Comparison of ENCODE assay signal across 7 cellular contexts in the genomic region with DNA sequence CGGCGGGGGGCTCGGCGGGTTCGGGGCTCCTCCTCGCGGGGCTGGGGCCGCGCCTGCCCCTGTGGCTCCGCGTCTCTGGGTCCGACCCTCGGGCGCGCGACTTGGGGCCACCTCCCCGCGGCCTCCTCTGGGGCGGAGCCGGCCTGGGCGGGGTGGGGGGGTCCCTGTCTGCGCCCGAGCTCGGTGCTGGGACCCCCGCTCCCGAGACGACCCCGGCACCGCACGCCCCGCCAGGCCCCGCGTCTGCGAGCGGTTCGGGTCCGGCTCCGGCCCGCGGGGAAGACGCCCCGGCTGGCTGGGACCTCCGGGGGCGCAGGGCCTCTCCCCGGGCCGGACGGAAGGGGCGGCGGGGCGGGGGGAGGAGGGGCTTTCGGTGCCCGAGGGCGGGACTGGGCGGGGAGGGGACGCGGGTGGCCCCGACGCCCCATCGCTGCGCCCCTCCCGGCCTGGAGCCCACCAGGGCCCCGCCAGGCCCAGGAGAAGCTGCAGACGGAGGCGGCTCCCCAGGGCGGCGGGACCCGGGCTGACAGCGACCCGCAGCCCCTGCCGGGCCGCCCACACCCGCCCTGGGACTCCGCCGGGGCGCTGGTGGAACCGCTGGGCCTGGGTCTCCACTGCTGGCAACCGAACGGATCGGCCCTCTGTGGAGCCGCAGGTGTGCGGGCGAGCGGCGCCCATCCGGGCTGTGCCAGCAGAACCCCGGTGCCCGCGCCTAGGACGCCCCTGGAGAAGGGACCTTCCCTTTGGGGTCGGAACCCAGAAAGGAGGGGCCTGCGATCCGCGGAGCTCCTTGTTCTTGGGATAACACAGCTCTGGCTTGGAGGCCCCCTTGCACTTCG. TPM values are rescaled to one million over a fixed set of nuclear protein-coding genes. Genes with fewer than 3 reads are reported as not detected.
DNase-seq lines count a peak whose midpoint lies in the region; ATAC-seq and TF ChIP-seq lines count a peak whose summit lies in the region.

No MANE protein-coding gene starts in this region.

- no peak for TF ChIP-seq POLR2A in testis (IDR thresholded peaks at IDR 0.05)

- DNase-seq in LNCaP clone FGC (ENCODE audit: low read depth) (no peak), astrocyte of the spinal cord (ENCODE audit: low read depth, low spot score) (no peak), left lobe of liver (ENCODE audit: low spot score) (peak; percentile 41), testis (peak; percentile 8), globus pallidus (ENCODE audit: low spot score) (no peak), CD1c-positive myeloid dendritic cell (ENCODE audit: extremely low spot score) (no peak)

- TF ChIP-seq CTCF in LNCaP clone FGC (IDR thresholded peaks at IDR 0.05; ENCODE audit: control insufficient read depth, extremely low read depth, insufficient read depth): no peak
- no peak for TF ChIP-seq CTCF in astrocyte of the spinal cord (IDR thresholded peaks at IDR 0.05; ENCODE audit: low read depth, low read length)
- no peak for TF ChIP-seq CTCF in testis (IDR thresholded peaks at IDR 0.05)

- H3K9me3 ChIP-seq in testis: no peaks in the 10 kb centered on the region

- peaks cover 3% of the 10 kb centered on the region for H3K4me1 ChIP-seq in testis

- intact Hi-C loops in testis (cut with DNase I; ENCODE audit: low total_unique reads): loop anchor here (5.0 kb wide), 1 partner anchor 126 kb away; no protein-coding TSS in a partner anchor

- peak overlapping the region; percentile 69 to 94 for H3K27ac ChIP-seq in testis

- peak overlapping the region; percentile 46 for H3K4me3 ChIP-seq in LNCaP clone FGC (ENCODE audit: low read depth, low read length)
- H3K4me3 ChIP-seq in astrocyte of the spinal cord (ENCODE audit: low read depth, low read length): peak overlapping the region; percentile 77
- H3K4me3 ChIP-seq in testis: peak overlapping the region; percentile 70 to 74

- 0 to 1% methylated on average over 1 to 47 of the region's 94 CpGs for WGBS in testis, 2 donors

- ATAC-seq in left lobe of liver (peak; percentile 26), GM21825 (IDR thresholded peaks at IDR 0.05; ENCODE audit: unreplicated experiment) (no peak)

- no peaks in the 10 kb centered on the region for H3K27me3 ChIP-seq in testis

- H3K36me3 ChIP-seq in testis (ENCODE audit: low read depth, missing control alignments): no peaks in the 10 kb centered on the region

- in situ Hi-C loops in astrocyte of the spinal cord (cut with HindIII; ENCODE audit: low sequenced_read_pairs): no loop called here

RNA-seq across cellular contexts. Expression of gene COL6A2, which starts 0.6 kb away (rescaled TPM):
- total RNA-seq in left lobe of liver: 34.9 TPM
- total RNA-seq in testis: 100 to 1,000 TPM; 192 to 236 TPM
- 362 TPM for polyA plus RNA-seq in testis (ENCODE audit: insufficient read depth, low read depth, low replicate concordance)

RNA-seq across cellular contexts. Expression of gene FTCD, which starts 56.9 kb away (rescaled TPM):
- 668 TPM for total RNA-seq in left lobe of liver
- total RNA-seq in testis: 10 to 100 TPM; 50.5 to 63.5 TPM
- polyA plus RNA-seq in testis (ENCODE audit: insufficient read depth, low read depth, low replicate concordance): 49.2 TPM

Comparison
In these comparisons a context has a peak if more than half of its experiments do, and no peak if none do; other contexts are left out.
1. DNase-seq: peak in left lobe of liver (single experiment) and testis (single experiment); none in LNCaP clone FGC (single experiment), astrocyte of the spinal cord (single experiment), globus pallidus (single experiment) and CD1c-positive myeloid dendritic cell (single experiment).
2. RNA of gene FTCD, which starts 56.9 kb away (total RNA-seq): 668 TPM in left lobe of liver (single experiment); 50.5 to 63.5 TPM in testis; every median in the first group is over 10 times any median in the second.
3. Peak in every context shown above with its lines, with median percentiles within 50 percentile points of each other: H3K4me3 ChIP-seq.